ENCODE assay signal across 31 cellular contexts in the genomic region with DNA sequence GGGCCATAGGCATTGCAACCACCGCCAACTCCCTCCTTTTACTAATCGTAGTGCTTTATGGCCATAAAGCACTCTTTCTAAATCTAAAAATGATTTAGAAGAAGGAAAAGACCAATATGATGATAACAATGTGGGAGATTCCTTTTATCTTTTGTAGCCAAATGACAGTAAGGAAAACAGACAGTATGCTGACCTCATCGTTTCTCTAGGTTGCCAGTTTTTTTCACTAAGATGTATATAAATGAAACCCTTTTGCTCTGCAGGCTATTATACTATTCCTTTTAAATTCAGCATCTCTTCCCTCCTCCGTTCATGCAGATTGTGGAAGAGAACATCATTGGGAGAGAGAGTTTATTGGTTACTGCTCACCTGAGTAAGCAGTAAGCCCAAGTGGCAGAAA. TPM values are rescaled to one million over a fixed set of nuclear protein-coding genes. Genes with fewer than 3 reads are reported as not detected.
"Had no signal": no experiment of that assay in that cellular context is flagged by ENCODE, and none has a peak within 500 bp of the region (broad histone marks: within the 10 kb centered on the region; RNA-seq: fewer than 3 reads in every experiment).

No MANE protein-coding gene starts in this region.

- H3K4me1 ChIP-seq: neural progenitor cell, parathyroid adenoma, psoas muscle, spleen, suprapubic skin, testis, tibial artery, transverse colon, upper lobe of left lung, vagina had no signal

- H3K4me2 ChIP-seq: neural progenitor cell, smooth muscle cell had no signal

- FAIRE-seq: urothelium cell line had no signal

- ATAC-seq: natural killer cell; psoas muscle; right cardiac atrium; sciatic nerve; stimulated activated memory B cell treated with anti-CD40 and anti-IgM and Interleukin-4, amounts not matched to agents 10 μg/mL and 1 μg/mL and 100 μg/mL, for 72 hours; stimulated activated naive CD8-positive, alpha-beta T cell treated with anti-CD3 and anti-CD28 coated beads, Interleukin-15, amount 100 ng/mL, for 72 hours; stimulated activated naive CD8-positive, alpha-beta T cell treated with anti-CD3 and anti-CD28 coated beads, Interleukin-15, Interleukin-2, amounts not matched to agents 100 U/mL and 50 U/mL, for 24 hours had no signal

- H3K9me3 ChIP-seq: ovary, psoas muscle, suprapubic skin, testis, tibial artery, transverse colon, upper lobe of left lung, vagina had no signal

- H3K36me3 ChIP-seq: neural progenitor cell, ovary, spleen, suprapubic skin, tibial artery, transverse colon, upper lobe of left lung, vagina had no signal

- H2AFZ ChIP-seq: neural progenitor cell, parathyroid adenoma had no signal

- H3K27me3 ChIP-seq: neural progenitor cell, ovary, suprapubic skin, testis, transverse colon, upper lobe of left lung, vagina had no signal

- H3K4me3 ChIP-seq: neural progenitor cell, ovary, psoas muscle, skin epidermis, smooth muscle cell, spleen, suprapubic skin, testis, tibial artery, transverse colon, upper lobe of left lung, vagina had no signal

- H3K27ac ChIP-seq: neural progenitor cell, ovary, parathyroid adenoma, psoas muscle, skin epidermis, spleen, suprapubic skin, testis, tibial artery, transverse colon, upper lobe of left lung, vagina had no signal

- H3K9ac ChIP-seq: neural progenitor cell, parathyroid adenoma had no signal

- DNase-seq: natural killer cell; occipital lobe; ovary; posterior cingulate gyrus; psoas muscle; right cardiac atrium; spleen; stimulated activated CD4-positive, alpha-beta T cell treated with anti-CD3 and anti-CD28 coated beads, Interleukin-12 subunit alpha, Interleukin-12 subunit beta, amount 100 ng/mL, for 4 hours; stimulated activated CD4-positive, alpha-beta T cell treated with anti-CD3 and anti-CD28 coated beads, Interleukin-1b, Interleukin-23, amount 100 ng/mL, for 48 hours; stimulated activated CD4-positive, alpha-beta T cell treated with anti-CD3 and anti-CD28 coated beads, Interleukin-4, amount 100 ng/mL, for 1 hour; stimulated activated CD4-positive, alpha-beta T cell treated with anti-CD3 and anti-CD28 coated beads, Interleukin-4, amount 100 ng/mL, for 4 hours; stimulated activated CD8-positive, alpha-beta memory T cell treated with anti-CD3 and anti-CD28 coated beads, Interleukin-4, amount 100 ng/mL, for 48 hours; stimulated activated naive CD4-positive, alpha-beta T cell; stimulated activated naive CD8-positive, alpha-beta T cell treated with anti-CD3 and anti-CD28 coated beads, Interleukin-15, amount 100 ng/mL, for 72 hours; stimulated activated naive CD8-positive, alpha-beta T cell treated with anti-CD3 and anti-CD28 coated beads, Interleukin-15, Interleukin-2, amounts not matched to agents 100 U/mL and 50 U/mL, for 24 hours; substantia nigra; testis; tibial artery; transverse colon; upper lobe of left lung had no signal

- H3K79me2 ChIP-seq: parathyroid adenoma had no signal

RNA-seq across cellular contexts. Expression of a gene that starts 25.3 kb away (rescaled TPM):
- total RNA-seq: right cardiac atrium, smooth muscle cell, vagina had no signal
- polyA plus RNA-seq: smooth muscle cell had no signal

RNA-seq across cellular contexts. Expression of a gene that starts 36.7 kb away (rescaled TPM):
- total RNA-seq: progenitor cell of endocrine pancreas, smooth muscle cell had no signal
- polyA plus RNA-seq: neural cell had no signal
